In the genomic region with DNA sequence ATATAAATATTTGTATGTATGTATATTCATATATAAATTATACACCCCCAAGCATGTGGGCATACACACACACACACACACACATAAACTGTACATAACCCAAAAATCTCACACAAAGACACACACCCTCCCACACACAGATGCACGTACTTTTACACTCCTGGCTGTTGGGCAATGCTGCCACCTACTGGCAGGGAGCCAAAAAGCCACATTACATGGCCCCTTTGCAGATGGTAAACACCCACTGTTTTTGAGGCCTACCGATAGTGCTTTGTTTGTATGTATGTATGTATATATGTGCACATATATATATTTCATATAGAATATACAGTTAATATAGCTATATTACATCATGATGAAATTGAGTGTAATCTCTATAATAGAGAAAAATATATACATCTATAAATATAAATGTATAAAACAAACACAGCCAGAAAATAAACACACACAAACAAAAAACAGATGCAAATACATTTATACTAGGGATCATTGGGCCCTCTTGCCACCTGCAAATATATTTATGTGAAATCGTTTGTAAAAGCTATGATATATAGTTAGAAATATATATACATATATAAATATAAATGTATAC, we compare ENCODE assay signal across 8 cellular contexts.
DNase-seq lines count a peak whose midpoint lies in the region; ATAC-seq and TF ChIP-seq lines count a peak whose summit lies in the region.

No MANE protein-coding gene starts in this region.

- TF ChIP-seq POLR2A in stomach (IDR thresholded peaks at IDR 0.05) = no peak

- H3K4me1 Mint-ChIP-seq in neural progenitor cell = peaks cover 3% of the 10 kb centered on the region

- no peak overlapping the region for H2AFZ ChIP-seq in neural progenitor cell (replicated peaks)

- H3K4me3 Mint-ChIP-seq in neural progenitor cell = no peak overlapping the region

- peak; percentile 22 for DNase-seq in DMS153 treated with DMSO at 0.1 percent for 48 hours (lab: John Stamatoyannopoulos, UW; ENCODE audit: unreplicated experiment)
- peak in 71 of 76 experiments; percentile 3 to 78 (median 57) for DNase-seq in HUDEP-2 (lab: John Stamatoyannopoulos, UW; ENCODE audit: unreplicated experiment in 76 of 76)
- DNase-seq in OCI-M1 (lab: John Stamatoyannopoulos, UW) = peak; percentile 85
- peak; percentile 84 for DNase-seq in activated T-cell treated with anti-CD3 and anti-CD28 coated beads, Interleukin-2, amount 50 U/mL, for 1 hour
- peak; percentile 72 for DNase-seq in fibroblast of mammary gland (ENCODE audit: low read depth)
- peak; percentile 78 for DNase-seq in neural progenitor cell (ENCODE audit: low spot score)
- DNase-seq in stomach = peak; percentile 84

- peak; percentile 81 for TF ChIP-seq CTCF in fibroblast of mammary gland (conservative IDR thresholded peaks at IDR 0.05; ENCODE audit: control insufficient read depth, insufficient read depth, low read depth, low read length)
- TF ChIP-seq CTCF in neural progenitor cell (IDR thresholded peaks at IDR 0.05) = peak; percentile 98
- TF ChIP-seq CTCF in stomach (IDR thresholded peaks at IDR 0.05) = peak in 5 of 7 experiments; percentile 43 to 72 (median 51)

- H3K27me3 ChIP-seq in neural progenitor cell = no peaks in the 10 kb centered on the region
- no peaks in the 10 kb centered on the region for H3K27me3 ChIP-seq in stomach

- H3K9me3 ChIP-seq in neural progenitor cell (ENCODE audit: low read depth) (no peaks in the 10 kb centered on the region), stomach (no peaks in the 10 kb centered on the region)

- ATAC-seq in GM21447 (IDR thresholded peaks at IDR 0.05; ENCODE audit: unreplicated experiment) = peak; percentile 94

- WGBS in stomach, 5 donors = 4 to 11% (median 9%) methylated on average over 3 of the region's 3 CpGs

- H3K36me3 ChIP-seq in neural progenitor cell (no peaks in the 10 kb centered on the region), stomach (no peaks in the 10 kb centered on the region)

- no peak overlapping the region for H3K9ac ChIP-seq in neural progenitor cell

- peaks cover 3% of the 10 kb centered on the region for H3K27me3 Mint-ChIP-seq in neural progenitor cell (ENCODE audit: insufficient read depth, low read depth)

- intact Hi-C loops in stomach (cut with DNase I; ENCODE audit: low total_unique reads) = no loop called here

- H3K79me2 ChIP-seq in neural progenitor cell (ENCODE audit: low read depth) = no peaks in the 10 kb centered on the region

- H3K4me2 ChIP-seq in neural progenitor cell = no peak overlapping the region

- no peaks in the 10 kb centered on the region for H3K36me3 Mint-ChIP-seq in neural progenitor cell

- H3K27ac ChIP-seq in neural progenitor cell = no peak overlapping the region
- no peak overlapping the region for H3K27ac ChIP-seq in stomach

- no peak for TF ChIP-seq EP300 in stomach (IDR thresholded peaks at IDR 0.05)

- H3K4me3 ChIP-seq in fibroblast of mammary gland (ENCODE audit: control insufficient read depth, low read depth, low read length) = no peak overlapping the region
- no peak overlapping the region for H3K4me3 ChIP-seq in neural progenitor cell
- no peak overlapping the region for H3K4me3 ChIP-seq in stomach

- no peaks in the 10 kb centered on the region for H3F3A ChIP-seq in neural progenitor cell (ENCODE audit: low read depth)

- no peaks in the 10 kb centered on the region for H4K20me1 ChIP-seq in neural progenitor cell (ENCODE audit: low read depth)

- H3K4me1 ChIP-seq in neural progenitor cell = no peaks in the 10 kb centered on the region
- no peaks in the 10 kb centered on the region for H3K4me1 ChIP-seq in stomach

- H3K27ac Mint-ChIP-seq in neural progenitor cell = no peak overlapping the region

- no peaks in the 10 kb centered on the region for H3K9me3 Mint-ChIP-seq in neural progenitor cell

Comparison
In these comparisons a context has a peak if more than half of its experiments do, and no peak if none do; other contexts are left out.
1. DNase-seq: peak in every context shown above with its lines; median percentile 85 in OCI-M1; 84 in activated T-cell treated with anti-CD3 and anti-CD28 coated beads, Interleukin-2, amount 50 U/mL, for 1 hour; 84 in stomach; 78 in neural progenitor cell; 72 in fibroblast of mammary gland; 57 in HUDEP-2; 22 in DMS153 treated with DMSO at 0.1 percent for 48 hours.